Comparison of ENCODE assay signal across 8 cellular contexts in the genomic region with DNA sequence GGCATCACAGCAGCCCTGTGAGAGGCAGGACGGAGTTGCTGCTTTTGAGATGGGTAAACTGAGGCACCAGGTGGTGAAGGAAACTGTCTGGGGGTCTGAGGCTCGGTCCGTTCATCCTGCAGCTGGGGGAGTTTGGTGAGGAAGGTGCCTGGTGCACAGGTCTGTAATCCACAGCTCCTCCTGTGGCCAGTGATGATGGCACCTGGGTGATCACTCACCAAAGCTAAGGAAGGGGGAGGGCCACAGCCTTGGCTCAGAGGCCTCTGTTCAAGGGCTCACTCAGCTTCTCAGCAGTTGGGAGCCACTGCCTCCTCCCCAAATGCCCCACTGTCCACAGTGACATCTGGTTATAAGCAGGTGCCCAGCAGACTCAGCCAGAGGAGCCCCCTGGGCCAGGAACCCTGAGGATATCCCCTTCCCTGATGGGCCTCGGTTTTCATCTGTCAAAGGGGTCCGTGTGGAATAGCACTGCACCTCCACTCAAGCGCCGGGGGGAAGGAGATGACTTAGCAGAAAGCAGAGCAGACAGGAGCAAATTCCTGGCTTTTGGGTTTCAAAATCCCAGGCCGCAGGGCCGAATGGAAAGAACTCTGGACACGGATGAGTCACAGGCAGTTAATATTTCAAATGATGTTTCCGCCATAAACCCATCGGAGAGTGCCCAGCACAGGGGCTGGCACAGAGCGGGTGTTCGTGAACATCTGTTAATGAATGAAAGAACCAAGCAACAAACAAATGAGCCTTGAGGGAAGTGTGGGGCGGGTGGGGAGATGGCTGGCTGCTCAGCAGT.
DNase-seq lines count a peak whose midpoint lies in the region; ATAC-seq and TF ChIP-seq lines count a peak whose summit lies in the region.

No MANE protein-coding gene starts in this region.

- POLR2A ChIA-PET in naive thymus-derived CD4-positive, alpha-beta T cell (lab: Charles Lee), result no interaction called here

- H3K9me3 ChIP-seq in naive thymus-derived CD4-positive, alpha-beta T cell (ENCODE audit: control insufficient read depth in 2 of 3, low read length in 3 of 3), result no peaks in the 10 kb centered on the region

- no peak overlapping the region for H3K4me3 ChIP-seq in cardiac fibroblast (replicated peaks in 1 of 2; ENCODE audit: low read depth in 2 of 2, low read length in 2 of 2)
- no peak overlapping the region for H3K4me3 ChIP-seq in naive thymus-derived CD4-positive, alpha-beta T cell (ENCODE audit: low read length)

- CTCF ChIA-PET in naive thymus-derived CD4-positive, alpha-beta T cell (lab: Charles Lee), result no interaction called here

- H3K27me3 ChIP-seq in naive thymus-derived CD4-positive, alpha-beta T cell (ENCODE audit: control insufficient read depth in 2 of 2, insufficient read depth in 2 of 2, low read length in 2 of 2), result no peaks in the 10 kb centered on the region

- no peak overlapping the region for H3K4me3 Mint-ChIP-seq in nephron
- H3K4me3 Mint-ChIP-seq in naive thymus-derived CD4-positive, alpha-beta T cell, result no peak overlapping the region

- DNase-seq in DMS53 (lab: John Stamatoyannopoulos, UW) (peak; percentile 71), HuH-7 (ENCODE audit: low spot score) (peak; percentile 71), cardiac fibroblast (ENCODE audit: low read depth in 2 of 2) (peak; percentile 61 to 64), Kasumi-1 (lab: John Stamatoyannopoulos, UW) (no peak), G401 (ENCODE audit: low spot score) (no peak)
- no peak for DNase-seq in naive thymus-derived CD4-positive, alpha-beta T cell

- no peaks in the 10 kb centered on the region for H3K9me3 Mint-ChIP-seq in nephron
- H3K9me3 Mint-ChIP-seq in naive thymus-derived CD4-positive, alpha-beta T cell, result no peaks in the 10 kb centered on the region

- H3K27me3 Mint-ChIP-seq in nephron (ENCODE audit: low read depth), result peaks cover 30% of the 10 kb centered on the region
- no peaks in the 10 kb centered on the region for H3K27me3 Mint-ChIP-seq in naive thymus-derived CD4-positive, alpha-beta T cell

- no peak overlapping the region for H3K27ac ChIP-seq in naive thymus-derived CD4-positive, alpha-beta T cell (ENCODE audit: low read depth, low read length)

- H3K36me3 Mint-ChIP-seq in nephron (ENCODE audit: low read depth), result no peaks in the 10 kb centered on the region
- no peaks in the 10 kb centered on the region for H3K36me3 Mint-ChIP-seq in naive thymus-derived CD4-positive, alpha-beta T cell

- no peaks in the 10 kb centered on the region for H3K36me3 ChIP-seq in naive thymus-derived CD4-positive, alpha-beta T cell (ENCODE audit: control insufficient read depth in 2 of 3, insufficient read depth in 3 of 3, low read length in 3 of 3)

- intact Hi-C loops in naive thymus-derived CD4-positive, alpha-beta T cell (cut with micrococcal nuclease), result no loop called here

- ATAC-seq in naive thymus-derived CD4-positive, alpha-beta T cell, result no peak
- no peak for ATAC-seq in HG02840 (IDR thresholded peaks at IDR 0.05; ENCODE audit: low FRiP score, unreplicated experiment)

- H3K4me1 Mint-ChIP-seq in nephron, result peaks cover 32% of the 10 kb centered on the region
- H3K4me1 Mint-ChIP-seq in naive thymus-derived CD4-positive, alpha-beta T cell, result peaks cover 0 to 2% (median 0%) of the 10 kb centered on the region in 7 donors

- in situ Hi-C loops in G401 (cut with HindIII; ENCODE audit: low sequenced_read_pairs), result no loop called here

- TF ChIP-seq CTCF in cardiac fibroblast (IDR thresholded peaks at IDR 0.05; ENCODE audit: low read depth, low read length) (peak; percentile 33), nephron (IDR thresholded peaks at IDR 0.05; ENCODE audit: unreplicated experiment in 3 of 3) (peak in 1 of 3 experiments; percentile 13)

- no peaks in the 10 kb centered on the region for H3K4me1 ChIP-seq in naive thymus-derived CD4-positive, alpha-beta T cell (ENCODE audit: control insufficient read depth in 2 of 2, insufficient read depth in 2 of 2, low read length in 2 of 2)

- H3K27ac Mint-ChIP-seq in nephron, result peak overlapping the region in 2 of 3 experiments; percentile 73 to 76
- no peak overlapping the region for H3K27ac Mint-ChIP-seq in naive thymus-derived CD4-positive, alpha-beta T cell

Comparison
In these comparisons a context has a peak if more than half of its experiments do, and no peak if none do; other contexts are left out.
1. DNase-seq: peak in DMS53 (single experiment), HuH-7 (single experiment) and cardiac fibroblast (2 of 2); none in naive thymus-derived CD4-positive, alpha-beta T cell (0 of 9), Kasumi-1 (0 of 2) and G401 (single experiment).
2. H3K27ac Mint-ChIP-seq: peak in nephron (2 of 3); none in naive thymus-derived CD4-positive, alpha-beta T cell (0 of 9).